ENCODE assay signal across 16 cellular contexts in the genomic region with DNA sequence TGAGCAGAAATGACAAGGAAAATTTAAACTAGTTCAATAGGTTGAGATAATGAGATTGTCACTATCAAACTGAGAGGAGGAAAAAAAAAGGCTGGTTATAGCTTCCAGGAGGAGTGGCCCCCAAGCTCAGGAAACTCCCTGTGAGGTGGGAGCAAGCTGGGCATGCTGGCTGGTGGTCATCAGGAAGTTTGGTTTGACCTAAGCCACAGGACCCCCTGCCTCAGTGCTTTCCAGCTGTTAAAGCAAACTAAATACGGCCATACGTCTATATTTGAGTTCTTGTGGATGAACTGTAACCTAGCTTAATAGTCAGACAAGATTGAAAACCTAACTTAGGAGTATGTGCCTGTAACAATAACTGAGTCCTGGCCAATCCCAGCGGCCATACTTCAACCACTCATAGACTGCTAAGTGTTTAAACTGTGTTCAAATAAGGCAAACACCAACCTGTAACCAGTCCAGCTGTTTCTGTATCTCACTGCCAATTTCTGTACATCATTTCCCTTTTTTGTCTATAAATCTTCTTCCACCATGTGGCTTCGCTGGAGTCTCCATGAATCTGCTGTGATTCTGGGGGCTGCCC.
"Had no signal": no experiment of that assay in that cellular context is flagged by ENCODE, and none has a peak within 500 bp of the region (broad histone marks: within the 10 kb centered on the region; RNA-seq: fewer than 3 reads in every experiment).

No MANE protein-coding gene starts in this region.

- H3K4me1 ChIP-seq: pancreas, tibial artery, uterus had no signal

- ATAC-seq: heart left ventricle; left colon; pancreas; stimulated activated memory B cell treated with anti-CD40 and anti-IgM and Interleukin-4, amounts not matched to agents 10 μg/mL and 1 μg/mL and 100 μg/mL, for 72 hours; T-cell had no signal

- H3K9me3 ChIP-seq: heart left ventricle, pancreas, tibial artery, uterus had no signal

- H3K27ac Mint-ChIP-seq: activated naive CD4-positive, alpha-beta T cell treated with anti-CD3 and anti-CD28 coated beads, Interleukin-2, amount 10 ng/mL, durations not matched to agents 7 days and 5 days; stimulated activated memory B cell treated with anti-CD40 and anti-IgM and Interleukin-4, amounts not matched to agents 10 μg/mL and 1 μg/mL and 100 μg/mL, for 72 hours; T-cell had no signal

- H3K4me3 ChIP-seq: heart left ventricle, pancreas, tibial artery, uterus had no signal

- H3K27me3 ChIP-seq: heart left ventricle, pancreas, tibial artery, uterus had no signal

- H3K4me1 Mint-ChIP-seq: activated naive CD4-positive, alpha-beta T cell treated with anti-CD3 and anti-CD28 coated beads, Interleukin-2, amount 10 ng/mL, durations not matched to agents 7 days and 5 days; stimulated activated memory B cell treated with anti-CD40 and anti-IgM and Interleukin-4, amounts not matched to agents 10 μg/mL and 1 μg/mL and 100 μg/mL, for 72 hours; T-cell had no signal

- H3K4me3 Mint-ChIP-seq: activated naive CD4-positive, alpha-beta T cell treated with anti-CD3 and anti-CD28 coated beads, Interleukin-2, amount 10 ng/mL, durations not matched to agents 7 days and 5 days; neural crest cell; stimulated activated memory B cell treated with anti-CD40 and anti-IgM and Interleukin-4, amounts not matched to agents 10 μg/mL and 1 μg/mL and 100 μg/mL, for 72 hours; T-cell had no signal

- H3K36me3 ChIP-seq: heart left ventricle, pancreas, tibial artery, uterus had no signal

- DNase-seq: activated CD4-positive, alpha-beta T cell treated with anti-CD3 and anti-CD28 coated beads for 1 hour; activated CD4-positive, alpha-beta T cell treated with anti-CD3 and anti-CD28 coated beads, Interleukin-2, amount 50 U/mL, for 48 hours; activated naive CD4-positive, alpha-beta T cell treated with anti-CD3 and anti-CD28 coated beads, Interleukin-2, amount 10 ng/mL, durations not matched to agents 7 days and 5 days; heart left ventricle; left colon; midbrain; pancreas; stimulated activated CD4-positive, alpha-beta T cell treated with anti-CD3 and anti-CD28 coated beads, Interleukin-12 subunit alpha, Interleukin-12 subunit beta, amount 100 ng/mL, for 4 hours; stimulated activated CD4-positive, alpha-beta T cell treated with anti-CD3 and anti-CD28 coated beads, Interleukin-2, amount 100 ng/mL, for 24 hours; T-cell; T-helper 9 cell; tibial artery; uterus had no signal

- H3K36me3 Mint-ChIP-seq: activated naive CD4-positive, alpha-beta T cell treated with anti-CD3 and anti-CD28 coated beads, Interleukin-2, amount 10 ng/mL, durations not matched to agents 7 days and 5 days; stimulated activated memory B cell treated with anti-CD40 and anti-IgM and Interleukin-4, amounts not matched to agents 10 μg/mL and 1 μg/mL and 100 μg/mL, for 72 hours; T-cell had no signal

- H3K9me3 Mint-ChIP-seq: T-cell had no signal

- H3K27ac ChIP-seq: epithelial cell of prostate, heart left ventricle, pancreas, tibial artery, uterus had no signal
